ENCODE assay signal across 21 cellular contexts in the genomic region with DNA sequence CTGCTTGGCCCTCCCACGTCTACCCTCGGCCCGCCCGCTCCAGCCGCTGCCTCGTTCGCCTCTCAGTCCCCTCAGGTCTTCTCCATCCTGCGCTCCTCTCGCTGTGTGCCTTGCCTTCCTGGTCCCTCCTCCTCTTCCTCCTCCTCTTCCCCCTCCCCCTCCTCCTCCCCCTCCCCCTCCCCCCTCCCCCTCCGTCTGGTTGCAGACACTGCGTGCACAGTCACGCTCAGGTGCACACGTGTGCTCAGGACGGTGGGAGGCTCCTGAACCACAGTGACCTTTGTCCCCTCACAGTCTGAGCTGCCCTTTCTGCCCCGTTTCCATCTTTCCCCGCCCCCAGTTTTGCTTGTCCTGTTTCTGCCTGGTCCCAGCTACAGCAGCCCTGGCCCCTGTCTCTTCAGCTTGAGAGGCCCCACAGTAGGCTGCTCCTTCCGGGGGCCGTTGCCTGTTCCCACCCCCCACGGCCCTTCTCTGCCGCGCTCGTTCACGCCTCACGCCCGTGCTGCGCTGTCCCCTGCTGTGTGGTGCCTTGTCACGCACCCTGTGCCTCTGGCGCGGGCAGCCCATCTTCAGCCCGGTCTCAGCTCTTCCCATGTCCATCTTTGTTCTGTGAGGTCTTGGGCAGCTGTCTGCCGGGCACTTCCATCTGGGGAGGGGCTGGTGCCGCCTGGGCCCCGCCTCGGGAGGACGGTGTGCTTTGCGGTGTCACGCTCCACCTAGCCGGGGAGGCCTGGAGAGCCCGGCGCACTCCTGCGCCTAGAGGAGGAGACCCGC. TPM values are rescaled to one million over a fixed set of nuclear protein-coding genes. Genes with fewer than 3 reads are reported as not detected.
DNase-seq lines count a peak whose midpoint lies in the region; ATAC-seq and TF ChIP-seq lines count a peak whose summit lies in the region.
"Had no signal": no experiment of that assay in that cellular context is flagged by ENCODE, and none has a peak within 500 bp of the region (broad histone marks: within the 10 kb centered on the region; RNA-seq: fewer than 3 reads in every experiment).

No MANE protein-coding gene starts in this region.

- TF ChIP-seq CTCF in Caco-2 (IDR thresholded peaks at IDR 0.05; ENCODE audit: insufficient read depth in 1 of 2, low read depth in 1 of 2, low read length in 1 of 2, severe bottlenecking in 1 of 2, unreplicated experiment in 1 of 2) (no peak), RWPE1 (conservative IDR thresholded peaks at IDR 0.05; ENCODE audit: low read depth) (no peak), foreskin keratinocyte (conservative IDR thresholded peaks at IDR 0.05) (no peak), progenitor cell of endocrine pancreas (IDR thresholded peaks at IDR 0.05; ENCODE audit: unreplicated experiment) (no peak)

- CTCF ChIA-PET in Caco-2 (lab: Charles Lee) (no interaction called here), RWPE1 (lab: Yijun Ruan, JAX) (no interaction called here)

- intact Hi-C loops in Caco-2 (cut with micrococcal nuclease; ENCODE audit: unreplicated experiment) = no loop called here
- intact Hi-C loops in cardiac septum (cut with DNase I) = no loop called here

- H3K9me3 Mint-ChIP-seq in Caco-2 (ENCODE audit: unreplicated experiment) (no peaks in the 10 kb centered on the region), progenitor cell of endocrine pancreas (ENCODE audit: low read depth) (no peaks in the 10 kb centered on the region)
- H3K9me3 Mint-ChIP-seq: IgD-negative memory B cell; stimulated activated naive CD8-positive, alpha-beta T cell treated with anti-CD3 and anti-CD28 coated beads, Interleukin-15, Interleukin-2, amounts not matched to agents 100 ng/mL and 50 ng/mL, for 24 hours had no signal

- H3K4me3 Mint-ChIP-seq in Caco-2 (ENCODE audit: unreplicated experiment) = peak overlapping the region; percentile 59
- peak overlapping the region; percentile 41 for H3K4me3 Mint-ChIP-seq in progenitor cell of endocrine pancreas (ENCODE audit: low read depth)
- H3K4me3 Mint-ChIP-seq: stimulated activated naive CD8-positive, alpha-beta T cell treated with anti-CD3 and anti-CD28 coated beads, Interleukin-15, Interleukin-2, amounts not matched to agents 100 ng/mL and 50 ng/mL, for 24 hours had no signal

- no peak overlapping the region for H3K4me3 ChIP-seq in Caco-2 (ENCODE audit: low read depth, low read length)
- no peak overlapping the region for H3K4me3 ChIP-seq in H7 (ENCODE audit: insufficient read depth, low read depth, low read length)
- H3K4me3 ChIP-seq: right atrium auricular region, upper lobe of left lung had no signal

- POLR2A ChIA-PET in Caco-2 (lab: Charles Lee) = no interaction called here
- POLR2A ChIA-PET in RWPE1 (lab: Yijun Ruan, JAX; ENCODE audit: low non-redundant PET) = no interaction called here

- H3K27ac Mint-ChIP-seq in Caco-2 (ENCODE audit: unreplicated experiment) = no peak overlapping the region
- peak overlapping the region; percentile 82 for H3K27ac Mint-ChIP-seq in progenitor cell of endocrine pancreas
- H3K27ac Mint-ChIP-seq: stimulated activated naive CD8-positive, alpha-beta T cell treated with anti-CD3 and anti-CD28 coated beads, Interleukin-15, Interleukin-2, amounts not matched to agents 100 ng/mL and 50 ng/mL, for 24 hours had no signal

- H3K4me1 Mint-ChIP-seq in Caco-2 (ENCODE audit: low read depth, unreplicated experiment) (peaks cover 24% of the 10 kb centered on the region), progenitor cell of endocrine pancreas (ENCODE audit: low read depth) (peaks cover 16% of the 10 kb centered on the region)

- no peaks in the 10 kb centered on the region for H3K9me3 ChIP-seq in Caco-2
- H3K9me3 ChIP-seq: right atrium auricular region, upper lobe of left lung had no signal

- H3K4me1 ChIP-seq in Caco-2 = peaks cover 26% of the 10 kb centered on the region
- H3K4me1 ChIP-seq in foreskin keratinocyte = peaks cover 7% of the 10 kb centered on the region
- H3K4me1 ChIP-seq: upper lobe of left lung had no signal

- ATAC-seq in foreskin keratinocyte (peak; percentile 14), HG03045 (IDR thresholded peaks at IDR 0.05; ENCODE audit: unreplicated experiment) (no peak), GM18867 (IDR thresholded peaks at IDR 0.05; ENCODE audit: unreplicated experiment) (no peak)
- ATAC-seq: activated CD4-positive, CD25-positive, alpha-beta regulatory T cell treated with anti-CD3 and anti-CD28 coated beads, Interleukin-2, amount 50 U/mL, for 24 hours; left cardiac atrium had no signal

- H3K36me3 Mint-ChIP-seq in Caco-2 (ENCODE audit: insufficient read depth, unreplicated experiment) = peaks cover 85% of the 10 kb centered on the region
- peaks cover 17% of the 10 kb centered on the region for H3K36me3 Mint-ChIP-seq in progenitor cell of endocrine pancreas (ENCODE audit: insufficient read depth)
- H3K36me3 Mint-ChIP-seq: IgD-negative memory B cell had no signal

- peak; percentile 72 for DNase-seq in Caco-2
- DNase-seq in RWPE1 (ENCODE audit: low spot score) = no peak
- DNase-seq in foreskin keratinocyte = no peak
- DNase-seq in progenitor cell of endocrine pancreas (ENCODE audit: low spot score, unreplicated experiment) = no peak
- DNase-seq in H7 = no peak
- DNase-seq in cardiac septum (ENCODE audit: low spot score) = no peak
- DNase-seq: cerebellar nuclear complex; COR-L47; effector memory CD4-positive, alpha-beta T cell; HCEC 1CT; left cardiac atrium; NCI-H1930; NCI-H510A; OCI-M1 had no signal

- no peaks in the 10 kb centered on the region for H3K27me3 ChIP-seq in Caco-2 (replicated peaks; ENCODE audit: control insufficient read depth, insufficient read depth, low read length)
- H3K27me3 ChIP-seq in foreskin keratinocyte = no peaks in the 10 kb centered on the region
- no peaks in the 10 kb centered on the region for H3K27me3 ChIP-seq in H7 (ENCODE audit: control insufficient read depth, insufficient read depth, low read length)
- H3K27me3 ChIP-seq: right atrium auricular region, upper lobe of left lung had no signal

- H3K27me3 Mint-ChIP-seq in Caco-2 (ENCODE audit: insufficient read depth, unreplicated experiment) (no peaks in the 10 kb centered on the region), progenitor cell of endocrine pancreas (no peaks in the 10 kb centered on the region)
- H3K27me3 Mint-ChIP-seq: IgD-negative memory B cell; stimulated activated naive CD8-positive, alpha-beta T cell treated with anti-CD3 and anti-CD28 coated beads, Interleukin-15, Interleukin-2, amounts not matched to agents 100 ng/mL and 50 ng/mL, for 24 hours had no signal

- peak overlapping the region; percentile 72 for H3K27ac ChIP-seq in RWPE1
- H3K27ac ChIP-seq in foreskin keratinocyte = peak overlapping the region; percentile 6
- H3K27ac ChIP-seq: right atrium auricular region, upper lobe of left lung had no signal

- no peaks in the 10 kb centered on the region; the same call in none of the 2 replicates for H3K36me3 ChIP-seq in Caco-2 (ENCODE audit: control insufficient read depth, insufficient read depth, low read length)
- peaks cover 35% of the 10 kb centered on the region for H3K36me3 ChIP-seq in H7 (replicated peaks; ENCODE audit: control insufficient read depth, insufficient read depth, low read length)

- no TSS peak for BruUV-seq in Caco-2 (replicated peaks; lab: Mats Ljungman, UMichigan)

RNA-seq across cellular contexts. Expression of gene RPS15, which starts 13.8 kb away (rescaled TPM):
- total RNA-seq in Caco-2 (2022) (1,192 and 1,341 TPM in 2 replicates), foreskin keratinocyte (1,634 and 1,826 TPM in 2 replicates), progenitor cell of endocrine pancreas (917 and 938 TPM in 2 replicates), cardiac septum (479 TPM)
- 2,421 and 2,717 TPM in 2 replicates for polyA plus RNA-seq in foreskin keratinocyte
- 1,494 and 1,693 TPM in 2 replicates for total RNA-seq in H7 (2014; rRNA removed; shearing (Covaris generic))

RNA-seq across cellular contexts. Expression of gene DAZAP1, which starts 17.0 kb away (rescaled TPM):
- total RNA-seq in Caco-2 (2022) (165 and 180 TPM in 2 replicates), foreskin keratinocyte (116 and 119 TPM in 2 replicates), progenitor cell of endocrine pancreas (131 and 136 TPM in 2 replicates), cardiac septum (81.2 TPM)
- 136 and 140 TPM in 2 replicates for polyA plus RNA-seq in foreskin keratinocyte
- 196 and 198 TPM in 2 replicates for total RNA-seq in H7 (2014; rRNA removed; shearing (Covaris generic))

RNA-seq across cellular contexts. Expression of gene GAMT, which starts 23.0 kb away (rescaled TPM):
- total RNA-seq in Caco-2 (2022) (67.3 and 75.7 TPM in 2 replicates), foreskin keratinocyte (11.0 and 13.9 TPM in 2 replicates), progenitor cell of endocrine pancreas (47.0 and 48.5 TPM in 2 replicates), cardiac septum (51.6 TPM)
- 18.9 and 23.2 TPM in 2 replicates for polyA plus RNA-seq in foreskin keratinocyte
- 12.3 and 31.6 TPM in 2 replicates for total RNA-seq in H7 (2014; rRNA removed; shearing (Covaris generic))

RNA-seq across cellular contexts. Expression of gene APC2, which starts 25.6 kb away (rescaled TPM):
- total RNA-seq in Caco-2 (2022) (9.5 and 11.3 TPM in 2 replicates), foreskin keratinocyte (0.07 and 0.10 TPM in 2 replicates), progenitor cell of endocrine pancreas (5.2 and 5.8 TPM in 2 replicates), cardiac septum (0.08 TPM)
- polyA plus RNA-seq in foreskin keratinocyte = 0.03 and 0.08 TPM in 2 replicates
- 0.11 and 0.31 TPM in 2 replicates for total RNA-seq in H7 (2014; rRNA removed; shearing (Covaris generic))

RNA-seq across cellular contexts. Expression of gene NDUFS7, which starts 40.7 kb away (rescaled TPM):
- 111 and 114 TPM in 2 replicates for total RNA-seq in Caco-2 (2022)
- 80.0 and 81.3 TPM in 2 replicates for total RNA-seq in foreskin keratinocyte
- polyA plus RNA-seq in foreskin keratinocyte = 115 and 132 TPM in 2 replicates
- total RNA-seq in progenitor cell of endocrine pancreas = 56.8 and 62.4 TPM in 2 replicates
- total RNA-seq in H7 (2014; rRNA removed; shearing (Covaris generic)) = 125 and 140 TPM in 2 replicates
- 233 TPM for total RNA-seq in cardiac septum

Comparison
In these comparisons a context has a peak if more than half of its experiments do, and no peak if none do; other contexts are left out.
1. DNase-seq: peak in Caco-2 (2 of 2); none in RWPE1 (single experiment), foreskin keratinocyte (0 of 2), progenitor cell of endocrine pancreas (single experiment), H7 (single experiment) and cardiac septum (single experiment).